17 cellular contexts compared by ENCODE assay signal in the genomic region with DNA sequence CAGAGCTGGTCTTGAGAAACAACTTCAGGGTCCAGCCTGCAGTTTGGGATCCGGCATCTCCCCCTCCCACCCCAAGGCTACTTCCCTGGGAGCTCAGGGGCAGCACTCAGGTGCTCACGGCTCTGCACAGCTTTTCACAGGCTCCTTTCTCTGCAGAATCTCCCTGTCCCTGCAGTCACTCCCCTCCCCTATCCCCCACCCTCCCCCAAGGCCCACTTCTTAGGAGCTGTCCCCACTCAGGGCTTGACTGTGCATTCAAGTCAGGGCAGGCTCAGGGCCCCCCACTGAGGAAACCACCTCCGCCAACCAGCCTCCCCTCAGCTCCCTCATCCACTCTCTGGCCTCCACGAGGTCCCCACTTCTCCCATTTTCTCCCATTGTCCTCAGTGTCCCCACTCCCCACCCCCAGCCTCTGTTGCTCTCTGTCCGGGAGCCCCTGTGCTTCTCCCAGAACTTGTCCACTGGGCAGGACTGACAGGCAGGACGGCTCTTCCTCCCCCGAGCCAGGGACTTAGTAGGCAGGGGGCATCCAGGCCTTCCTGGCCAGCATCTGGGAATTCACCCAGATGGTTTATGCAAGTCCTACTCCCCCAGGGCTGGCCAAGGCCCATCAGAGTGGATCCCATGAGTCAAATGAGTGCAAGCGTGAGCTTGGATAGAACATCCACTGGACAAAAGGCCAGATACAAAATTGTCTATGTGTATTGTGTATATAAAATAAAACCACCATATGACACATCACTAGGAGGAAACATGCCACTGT. TPM values are rescaled to one million over a fixed set of nuclear protein-coding genes. Genes with fewer than 3 reads are reported as not detected.
DNase-seq lines count a peak whose midpoint lies in the region; ATAC-seq and TF ChIP-seq lines count a peak whose summit lies in the region.
"Had no signal": no experiment of that assay in that cellular context is flagged by ENCODE, and none has a peak within 500 bp of the region (broad histone marks: within the 10 kb centered on the region; RNA-seq: fewer than 3 reads in every experiment).

No MANE protein-coding gene starts in this region.

- H3K27ac ChIP-seq in neuronal stem cell (replicated peaks; ENCODE audit: low read length) (no peak overlapping the region), heart right ventricle (no peak overlapping the region)
- H3K27ac ChIP-seq: right atrium auricular region had no signal

- no peak overlapping the region for H3K4me2 ChIP-seq in neuronal stem cell (ENCODE audit: insufficient read depth, low read length, poor library complexity, severe bottlenecking)

- peak; percentile 39 for DNase-seq in AG09309 (ENCODE audit: low read depth)
- peak; percentile 47 for DNase-seq in M059J (ENCODE audit: low read depth)
- DNase-seq in fibroblast of peridontal ligament (ENCODE audit: extremely low read depth): peak; percentile 82
- no peak for DNase-seq in neuronal stem cell (ENCODE audit: low spot score)
- no peak for DNase-seq in LoVo (ENCODE audit: low spot score)
- DNase-seq in HuH-7 (ENCODE audit: low spot score): no peak
- DNase-seq in heart right ventricle: no peak
- DNase-seq: ACHN; activated effector memory CD4-positive, alpha-beta T cell treated with anti-CD3 and anti-CD28 coated beads, Interleukin-2, amount 50 U/mL, for 16 hours; NCI-H1930; NCI-H510A treated with DMSO at 0.1 percent for 48 hours; SIG-M5; stimulated activated CD4-positive, alpha-beta T cell treated with anti-CD3 and anti-CD28 coated beads, Interleukin-1b, Interleukin-23, amount 100 ng/mL, for 48 hours; T-helper 17 cell had no signal

- H3K14ac ChIP-seq in neuronal stem cell (ENCODE audit: low read length): no peak overlapping the region

- H2AK5ac ChIP-seq in neuronal stem cell (ENCODE audit: low read depth, low read length): peak overlapping the region; percentile 3

- H2BK5ac ChIP-seq in neuronal stem cell (ENCODE audit: low read length): no peak overlapping the region

- H3K4me3 ChIP-seq in AG09309 (ENCODE audit: control insufficient read depth, low read depth, low read length) (no peak overlapping the region), neuronal stem cell (ENCODE audit: low read length in 2 of 2) (no peak overlapping the region), heart right ventricle (no peak overlapping the region)
- H3K4me3 ChIP-seq: right atrium auricular region had no signal

- no peak overlapping the region for H4K8ac ChIP-seq in neuronal stem cell (ENCODE audit: low read depth, low read length)

- H3K18ac ChIP-seq in neuronal stem cell (ENCODE audit: low read length): peak overlapping the region; percentile 7

- no peak for TF ChIP-seq CTCF in AG09309 (IDR thresholded peaks at IDR 0.05; ENCODE audit: control insufficient read depth, insufficient read depth, low read depth, low read length, missing control alignments)
- TF ChIP-seq CTCF in heart right ventricle (IDR thresholded peaks at IDR 0.05): no peak

- no peak overlapping the region for H2BK15ac ChIP-seq in neuronal stem cell (ENCODE audit: low read length)

- H2AFZ ChIP-seq in neuronal stem cell (ENCODE audit: low read length): peak overlapping the region; percentile 43

- H3K79me1 ChIP-seq in neuronal stem cell (ENCODE audit: low read depth, low read length): no peaks in the 10 kb centered on the region

- no peak overlapping the region for H3K9ac ChIP-seq in neuronal stem cell (ENCODE audit: low read depth, low read length, poor library complexity)

- intact Hi-C loops in heart right ventricle (cut with DNase I): loop anchor here in 4 of 10 donors (5.0 kb wide), 2 partner anchors 35 to 80 kb away; no protein-coding TSS in a partner anchor

- H3K23ac ChIP-seq in neuronal stem cell (ENCODE audit: low read depth, low read length, poor library complexity): no peak overlapping the region

- H3K4me1 ChIP-seq in neuronal stem cell (ENCODE audit: control insufficient read depth in 2 of 2, insufficient read depth in 1 of 2, low read depth in 1 of 2, low read length in 2 of 2) (peaks cover 0 to 3% of the 10 kb centered on the region in 2 donors), heart right ventricle (peaks cover 0 to 16% (median 0%) of the 10 kb centered on the region in 9 donors)
- H3K4me1 ChIP-seq: right atrium auricular region had no signal

- H3K36me3 ChIP-seq in neuronal stem cell (replicated peaks in 1 of 2; ENCODE audit: control insufficient read depth in 2 of 2, insufficient read depth in 2 of 2, low read length in 2 of 2) (no peaks in the 10 kb centered on the region), heart right ventricle (no peaks in the 10 kb centered on the region)
- H3K36me3 ChIP-seq: right atrium auricular region had no signal

- H4K91ac ChIP-seq in neuronal stem cell (ENCODE audit: low read depth, low read length, poor library complexity): no peak overlapping the region

- H3K4ac ChIP-seq in neuronal stem cell (ENCODE audit: low read length): no peak overlapping the region

- no CpG with 5 or more reads among the region's 8 CpGs for WGBS in neuronal stem cell (ENCODE audit: extremely low coverage in 2 of 2, insufficient read length in 2 of 2, insufficient replicate concordance in 1 of 2), 2 donors
- 84 to 87% methylated on average over 8 of the region's 8 CpGs for WGBS in heart right ventricle, 2 donors

- ATAC-seq in GM19395 (IDR thresholded peaks at IDR 0.05; ENCODE audit: unreplicated experiment) (no peak), heart right ventricle (no peak)
- ATAC-seq: T-helper 17 cell had no signal

- peaks cover 0 to 17% (median 0%) of the 10 kb centered on the region in 3 experiments for H3K27me3 ChIP-seq in neuronal stem cell (ENCODE audit: control insufficient read depth in 3 of 3, insufficient read depth in 3 of 3, low read depth in 1 of 3, low read length in 3 of 3)
- H3K27me3 ChIP-seq in heart right ventricle: peaks cover 0 to 14% (median 0%) of the 10 kb centered on the region in 7 donors
- H3K27me3 ChIP-seq: right atrium auricular region had no signal

- H2BK120ac ChIP-seq in neuronal stem cell (ENCODE audit: low read depth, low read length): no peak overlapping the region

- H3K9me3 ChIP-seq in neuronal stem cell (replicated peaks in 1 of 2; ENCODE audit: control insufficient read depth in 2 of 2, insufficient read depth in 1 of 2, low read depth in 1 of 2, low read length in 2 of 2): peaks cover 0 to 6% of the 10 kb centered on the region in 2 donors
- no peaks in the 10 kb centered on the region for H3K9me3 ChIP-seq in heart right ventricle
- H3K9me3 ChIP-seq: right atrium auricular region had no signal

- H2BK12ac ChIP-seq in neuronal stem cell (ENCODE audit: low read length): no peak overlapping the region

RNA-seq across cellular contexts. Expression of a gene that starts 7.6 kb away (rescaled TPM):
- total RNA-seq in M059J (2014; rRNA removed; shearing (Covaris generic)): not detected in 2 replicates
- 0.28 TPM for polyA plus RNA-seq in neuronal stem cell (2013, experiment 1 of 2)
- polyA plus RNA-seq in neuronal stem cell (2013, experiment 2 of 2): 0.29 TPM
- total RNA-seq in heart right ventricle: under 1 TPM in 9 of 10 donors, not detected in 1; 0.21 to 0.82 (median 0.35) TPM
- polyA plus RNA-seq in heart right ventricle: under 1 TPM; 0.10 to 0.37 TPM
- total RNA-seq: endothelial cell of umbilical vein had no signal
- polyA plus RNA-seq: endothelial cell of umbilical vein had no signal

RNA-seq across cellular contexts. Expression of a gene that starts 58.3 kb away (rescaled TPM):
- 69.2 and 141 TPM in 2 replicates for total RNA-seq in M059J (2014; rRNA removed; shearing (Covaris generic))
- polyA plus RNA-seq in neuronal stem cell (2013, experiment 1 of 2): 370 TPM
- 367 TPM for polyA plus RNA-seq in neuronal stem cell (2013, experiment 2 of 2)
- total RNA-seq in heart right ventricle: 100 to 1,000 TPM; 237 to 363 (median 308) TPM
- polyA plus RNA-seq in heart right ventricle: 100 to 1,000 TPM; 127 to 171 TPM

Comparison
In these comparisons a context has a peak if more than half of its experiments do, and no peak if none do; other contexts are left out.
1. DNase-seq: peak in AG09309 (single experiment), M059J (single experiment) and fibroblast of peridontal ligament (single experiment); none in neuronal stem cell (single experiment), LoVo (single experiment), HuH-7 (single experiment) and heart right ventricle (0 of 2).